In genomic region chr4:145279122-145279960, GRCh38 we compare ENCODE assay signal across 11 cellular contexts.
DNase-seq lines count a peak whose midpoint lies in the region; ATAC-seq, FAIRE-seq and TF ChIP-seq lines count a peak whose summit lies in the region.
"Had no signal": no experiment of that assay in that cellular context is flagged by ENCODE, and none has a peak within 500 bp of the region (broad histone marks: within the 10 kb centered on the region; RNA-seq: fewer than 3 reads in every experiment).

No MANE protein-coding gene starts in this region.

- TF ChIP-seq EP300 in K562 (IDR thresholded peaks at IDR 0.05; ENCODE audit: low read length) = no peak

- TF ChIP-seq POLR2A in K562 (conservative IDR thresholded peaks at IDR 0.05) = no peak

- no peak overlapping the region; the same call in 2 of the 3 replicates for H3K27ac ChIP-seq in K562 (ENCODE audit: extremely low read depth, low read depth, low read length)

- no peaks in the 10 kb centered on the region for H4K20me1 ChIP-seq in K562 (replicated peaks; ENCODE audit: control insufficient read depth, insufficient read depth, low read length)

- peaks cover 2 to 5% of the 10 kb centered on the region in 2 experiments; a peak in 3 of 5 replicates for H3K27me3 ChIP-seq in K562 (ENCODE audit: control insufficient read depth in 2 of 2, insufficient read depth in 2 of 2, low read length in 2 of 2)

- peak overlapping the region; percentile 72; the same call in 1 of the 2 replicates for H2AFZ ChIP-seq in K562 (ENCODE audit: low read depth, low read length)

- no peak for TF ChIP-seq RAD21 in K562 (CRISPR knock-in tag; conservative IDR thresholded peaks at IDR 0.05 in 1 of 2, IDR thresholded peaks at IDR 0.05 in 1 of 2)

- in situ Hi-C loops in K562 (cut with MboI) = no loop called here

- CTCF ChIA-PET in AG04449 (lab: Yijun Ruan, JAX) = interaction anchor here (0.9 to 1.3 kb wide), 2 partner anchors 11 to 61 kb away, joined by 3 to 4 read pairs; no protein-coding TSS in a partner anchor
- CTCF ChIA-PET in K562 (lab: Yijun Ruan, JAX; ENCODE audit: low intra/inter-chr PET ratio) = no interaction called here

- peaks cover 0 to 22% of the 10 kb centered on the region in 2 experiments; a peak in 2 of 5 replicates for H3K4me1 ChIP-seq in K562 (replicated peaks in 1 of 2; ENCODE audit: control insufficient read depth in 2 of 2, insufficient read depth in 2 of 2, low read length in 2 of 2)

- peak overlapping the region in 1 of 2 experiments; percentile 52; a peak in 1 of 4 replicates for H3K9ac ChIP-seq in K562 (ENCODE audit: insufficient read depth in 1 of 2, low read depth in 2 of 2, low read length in 2 of 2)

- no peaks in the 10 kb centered on the region for H3K9me1 ChIP-seq in K562 (ENCODE audit: control insufficient read depth, insufficient read depth, low read length)

- H3K36me3 ChIP-seq in K562 (ENCODE audit: control insufficient read depth, insufficient read depth, low read length) = no peaks in the 10 kb centered on the region

- no TSS peak for BruUV-seq in K562 (replicated peaks; lab: Mats Ljungman, UMichigan)

- H3K4me3 ChIP-seq in AG04449 (ENCODE audit: low read depth, low read length) = no peak overlapping the region
- no peak overlapping the region for H3K4me3 ChIP-seq in HFF-Myc (replicated peaks; ENCODE audit: low read depth, low read length)
- no peak overlapping the region for H3K4me3 ChIP-seq in K562

- WGBS in K562 (ENCODE audit: insufficient coverage, low coverage, missing lambda C conversion rate) = 7% methylated on average over 8 of the region's 8 CpGs

- no peaks in the 10 kb centered on the region for H3K79me2 ChIP-seq in K562 (ENCODE audit: control insufficient read depth, insufficient read depth, low read length)

- intact Hi-C loops in K562 (cut with micrococcal nuclease) = no loop called here
- intact Hi-C loops in sciatic nerve (cut with DNase I) = no loop called here

- TF ChIP-seq CTCF in AG04449 (IDR thresholded peaks at IDR 0.05; ENCODE audit: insufficient read depth, low read length, missing control alignments) (no peak), HFF-Myc (IDR thresholded peaks at IDR 0.05; ENCODE audit: low read depth, low read length, missing control alignments) (no peak), K562 (IDR thresholded peaks at IDR 0.05 in 2 of 3, conservative IDR thresholded peaks at IDR 0.05 in 1 of 3; ENCODE audit: insufficient read depth in 2 of 3, low read depth in 1 of 3, low read length in 3 of 3) (no peak)

- ATAC-seq in K562 = peak; percentile 33
- no peak for ATAC-seq in sciatic nerve
- no peak for ATAC-seq in HG03565 (IDR thresholded peaks at IDR 0.05; ENCODE audit: unreplicated experiment)
- ATAC-seq in HG02678 (IDR thresholded peaks at IDR 0.05; ENCODE audit: unreplicated experiment) = no peak
- ATAC-seq: activated T-helper 17 cell treated with anti-CD3 and anti-CD28 coated beads, Interleukin-2, amount 50 U/mL, for 72 hours had no signal

- DNase-seq in AG04449 (ENCODE audit: low read depth, low spot score) = peak; percentile 82
- DNase-seq in HFF-Myc (ENCODE audit: extremely low read depth, low read depth) = peak; percentile 70
- peak in 1 of 4 experiments; percentile 5 for DNase-seq in K562 (ENCODE audit: extremely low read depth in 1 of 4, low spot score in 3 of 4)
- DNase-seq in sciatic nerve (ENCODE audit: low spot score) = no peak
- no peak for DNase-seq in occipital lobe (lab: John Stamatoyannopoulos, UW)
- DNase-seq: CD4-positive, CD25-positive, alpha-beta regulatory T cell; NCI-H2171 treated with DMSO at 0.1 percent for 48 hours had no signal

- FAIRE-seq in K562 (lab: Jason Lieb, UNC) = no peak
- peak; percentile 99 for FAIRE-seq in islet of Langerhans (lab: Jason Lieb, UNC)

- peak overlapping the region; percentile 14; the same call in 1 of the 2 replicates for H3K4me2 ChIP-seq in K562 (ENCODE audit: insufficient read depth, low read length)

- no peaks in the 10 kb centered on the region for H3K9me3 ChIP-seq in K562 (replicated peaks; ENCODE audit: control insufficient read depth, insufficient read depth, low read depth, low read length)

- POLR2A ChIA-PET in AG04449 (lab: Yijun Ruan, JAX) = interaction anchor here (0.9 to 1.6 kb wide), 2 partner anchors 10 to 36 kb away, joined by 3 to 6 read pairs; no protein-coding TSS in a partner anchor
- POLR2A ChIA-PET in K562 (lab: Yijun Ruan, JAX) = no interaction called here

TF ChIP-seq in K562, 482 proteins besides CTCF, POLR2A, EP300 and RAD21:
- TF ChIP-seq TAF1 (IDR thresholded peaks at IDR 0.05; ENCODE audit: control insufficient read depth, extremely low read depth, insufficient read depth, low read length, severe bottlenecking) (no peak), ZNF239 (CRISPR knock-in tag; IDR thresholded peaks at IDR 0.05) (no peak), ZFP36 (IDR thresholded peaks at IDR 0.05; ENCODE audit: low read depth, low read length, partially characterized antibody) (no peak), ID3 (CRISPR knock-in tag; IDR thresholded peaks at IDR 0.05) (no peak), ID3 (tag; IDR thresholded peaks at IDR 0.05) (no peak), JUN (IDR thresholded peaks at IDR 0.05; ENCODE audit: borderline replicate concordance, low read depth, low read length) (no peak), JUN (CRISPR knock-in tag; IDR thresholded peaks at IDR 0.05; ENCODE audit: borderline replicate concordance) (no peak), ZFP91 (CRISPR knock-in tag; IDR thresholded peaks at IDR 0.05) (no peak), ZNF586 (CRISPR knock-in tag; conservative IDR thresholded peaks at IDR 0.05) (no peak), ZNF584 (CRISPR knock-in tag; IDR thresholded peaks at IDR 0.05; ENCODE audit: low read depth) (peak; percentile 25; the same call in 1 of the 2 replicates), FOXM1 (IDR thresholded peaks at IDR 0.05; ENCODE audit: low read depth) (0 out of 2 replicates have a peak, but pooled peaks have one; percentile 3), FOXM1 (CRISPR knock-in tag; IDR thresholded peaks at IDR 0.05; ENCODE audit: low read depth) (no peak), ELF4 (CRISPR knock-in tag; IDR thresholded peaks at IDR 0.05) (no peak), TCFL5 (CRISPR knock-in tag; conservative IDR thresholded peaks at IDR 0.05) (no peak), ZNF140 (CRISPR knock-in tag; IDR thresholded peaks at IDR 0.05) (no peak), DACH1 (IDR thresholded peaks at IDR 0.05; ENCODE audit: partially characterized antibody) (no peak), LEF1 (IDR thresholded peaks at IDR 0.05) (no peak), NFE2 (IDR thresholded peaks at IDR 0.05; ENCODE audit: low read depth) (0 out of 2 replicates have a peak, but pooled peaks have one; percentile 10), POU5F1 (IDR thresholded peaks at IDR 0.05; ENCODE audit: borderline replicate concordance, low read depth, low read length, partially characterized antibody) (no peak), HOMEZ (CRISPR knock-in tag; IDR thresholded peaks at IDR 0.05) (no peak), ZNF511 (CRISPR knock-in tag; IDR thresholded peaks at IDR 0.05) (no peak), DPF2 (IDR thresholded peaks at IDR 0.05) (peak; percentile 16; the same call in 1 of the 2 replicates), SMARCE1 (IDR thresholded peaks at IDR 0.05) (0 out of 2 replicates have a peak, but pooled peaks have one; percentile 0), CBX1 (IDR thresholded peaks at IDR 0.05; ENCODE audit: low read depth) (no peak)

Comparison
In these comparisons a context has a peak if more than half of its experiments do, and no peak if none do; other contexts are left out.
1. DNase-seq: peak in AG04449 (single experiment) and HFF-Myc (single experiment); none in sciatic nerve (single experiment) and occipital lobe (single experiment).